In genomic region chr22:44443641-44444235, GRCh38 we compare ENCODE assay signal across 11 cellular contexts.
"Had no signal": no experiment of that assay in that cellular context is flagged by ENCODE, and none has a peak within 500 bp of the region (broad histone marks: within the 10 kb centered on the region; RNA-seq: fewer than 3 reads in every experiment).

No MANE protein-coding gene starts in this region.

- H3K27me3 ChIP-seq: breast epithelium, right atrium auricular region, SJSA1 had no signal

- ATAC-seq: T-cell had no signal

- DNase-seq: activated CD4-positive, alpha-beta T cell treated with anti-CD3 and anti-CD28 coated beads for 48 hours; activated gamma-delta T cell treated with Interleukin-2 at 50 U/mL for 16 hours; activated naive CD8-positive, alpha-beta T cell treated with anti-CD3 and anti-CD28 coated beads for 36 hours; stimulated activated CD4-positive, alpha-beta T cell treated with anti-CD3 and anti-CD28 coated beads, Interleukin-1b, Interleukin-23, amount 100 ng/mL, for 48 hours; stimulated activated naive CD4-positive, alpha-beta T cell had no signal

- H3K27ac ChIP-seq: breast epithelium, SJSA1, VCaP had no signal

- H3K36me3 ChIP-seq: breast epithelium, right atrium auricular region, SJSA1 had no signal

- H3K4me1 ChIP-seq: breast epithelium had no signal

- H3K4me3 ChIP-seq: breast epithelium, right atrium auricular region, SJSA1 had no signal

- FAIRE-seq: frontal cortex had no signal
